Comparison of ENCODE assay signal across 12 cellular contexts in genomic region chr11:87454246-87454645, GRCh38.
DNase-seq lines count a peak whose midpoint lies in the region; ATAC-seq and TF ChIP-seq lines count a peak whose summit lies in the region.
"Had no signal": no experiment of that assay in that cellular context is flagged by ENCODE, and none has a peak within 500 bp of the region (broad histone marks: within the 10 kb centered on the region; RNA-seq: fewer than 3 reads in every experiment).

No MANE protein-coding gene starts in this region.

- H3K27me3 Mint-ChIP-seq in activated CD8-positive, alpha-beta T cell treated with anti-CD3 and anti-CD28 coated beads, Interleukin-2, amount 10 ng/mL, durations not matched to agents 7 days and 5 days (ENCODE audit: low read depth): no peaks in the 10 kb centered on the region
- H3K27me3 Mint-ChIP-seq: activated B cell treated with CpG ODN at 0.5 μM for 24 hours, memory B cell had no signal

- H3K4me1 ChIP-seq in BE2C: 0 out of 2 replicates have a peak, but pooled peaks cover 6% of the 10 kb centered on the region

- POLR2A ChIA-PET in activated CD8-positive, alpha-beta T cell treated with anti-CD3 and anti-CD28 coated beads, Interleukin-2, amount 10 ng/mL, durations not matched to agents 7 days and 5 days (lab: Charles Lee): no interaction called here

- CTCF ChIA-PET in activated CD8-positive, alpha-beta T cell treated with anti-CD3 and anti-CD28 coated beads, Interleukin-2, amount 10 ng/mL, durations not matched to agents 7 days and 5 days (lab: Charles Lee): no interaction called here

- no peaks in the 10 kb centered on the region for H3K4me1 Mint-ChIP-seq in activated CD8-positive, alpha-beta T cell treated with anti-CD3 and anti-CD28 coated beads, Interleukin-2, amount 10 ng/mL, durations not matched to agents 7 days and 5 days (ENCODE audit: low read depth)
- H3K4me1 Mint-ChIP-seq: memory B cell had no signal

- H3K36me3 Mint-ChIP-seq in activated CD8-positive, alpha-beta T cell treated with anti-CD3 and anti-CD28 coated beads, Interleukin-2, amount 10 ng/mL, durations not matched to agents 7 days and 5 days (ENCODE audit: low read depth): no peaks in the 10 kb centered on the region
- H3K36me3 Mint-ChIP-seq: memory B cell had no signal

- no peaks in the 10 kb centered on the region for H3K36me3 ChIP-seq in BE2C

- no peaks in the 10 kb centered on the region for H3K9me3 Mint-ChIP-seq in activated CD8-positive, alpha-beta T cell treated with anti-CD3 and anti-CD28 coated beads, Interleukin-2, amount 10 ng/mL, durations not matched to agents 7 days and 5 days (ENCODE audit: insufficient read depth)
- H3K9me3 Mint-ChIP-seq: activated B cell treated with CpG ODN at 0.5 μM for 24 hours, memory B cell had no signal

- ATAC-seq in GM19438 (IDR thresholded peaks at IDR 0.05; ENCODE audit: low read depth, unreplicated experiment) (peak; percentile 68), HG03066 (IDR thresholded peaks at IDR 0.05; ENCODE audit: low read depth, unreplicated experiment) (peak; percentile 80)
- no peak for ATAC-seq in activated CD8-positive, alpha-beta T cell treated with anti-CD3 and anti-CD28 coated beads, Interleukin-2, amount 10 ng/mL, durations not matched to agents 7 days and 5 days

- TF ChIP-seq CTCF in BE2C (IDR thresholded peaks at IDR 0.05; ENCODE audit: low read depth, low read length): no peak

- DNase-seq in BE2C (peak; percentile 18), RPMI8226 (peak; percentile 89), GM19238 (ENCODE audit: insufficient read length, low spot score) (no peak), NCI-H1436 treated with DMSO at 0.1 percent for 48 hours (lab: John Stamatoyannopoulos, UW) (no peak), AML-193 (lab: John Stamatoyannopoulos, UW) (no peak)
- DNase-seq in activated CD8-positive, alpha-beta T cell treated with anti-CD3 and anti-CD28 coated beads, Interleukin-2, amount 10 ng/mL, durations not matched to agents 7 days and 5 days: no peak
- DNase-seq: activated B cell treated with CpG ODN at 0.5 μM for 24 hours; amniotic stem cell; stimulated activated naive CD4-positive, alpha-beta T cell had no signal

- H3K4me3 ChIP-seq in BE2C (ENCODE audit: low read depth, low read length): no peak overlapping the region

- no peak overlapping the region for H3K27ac Mint-ChIP-seq in activated CD8-positive, alpha-beta T cell treated with anti-CD3 and anti-CD28 coated beads, Interleukin-2, amount 10 ng/mL, durations not matched to agents 7 days and 5 days
- H3K27ac Mint-ChIP-seq: activated B cell treated with CpG ODN at 0.5 μM for 24 hours, memory B cell had no signal

- no peak overlapping the region for H3K4me3 Mint-ChIP-seq in activated CD8-positive, alpha-beta T cell treated with anti-CD3 and anti-CD28 coated beads, Interleukin-2, amount 10 ng/mL, durations not matched to agents 7 days and 5 days
- H3K4me3 Mint-ChIP-seq: activated B cell treated with CpG ODN at 0.5 μM for 24 hours, memory B cell had no signal

- H3K27me3 ChIP-seq in BE2C: peaks cover 6% of the 10 kb centered on the region; the same call in 1 of the 2 replicates

- no peaks in the 10 kb centered on the region for H3K9me3 ChIP-seq in BE2C

Comparison
In these comparisons a context has a peak if more than half of its experiments do, and no peak if none do; other contexts are left out.
1. DNase-seq: peak in BE2C (single experiment) and RPMI8226 (single experiment); none in GM19238 (single experiment), NCI-H1436 treated with DMSO at 0.1 percent for 48 hours (single experiment), activated CD8-positive, alpha-beta T cell treated with anti-CD3 and anti-CD28 coated beads, Interleukin-2, amount 10 ng/mL, durations not matched to agents 7 days and 5 days (single experiment) and AML-193 (0 of 2).